ENCODE assay signal across 1 cellular context in genomic region chr11:134469627-134470026, GRCh38.
TF ChIP-seq lines count a peak whose summit lies in the region.

No MANE protein-coding gene starts in this region.

TF ChIP-seq in H1, 55 proteins besides CTCF, POLR2A, EP300 and RAD21 (continued from another document):
- no peak for TF ChIP-seq JUND (IDR thresholded peaks at IDR 0.05; ENCODE audit: low read length)
- no peak for TF ChIP-seq CBX8 (IDR thresholded peaks at IDR 0.05; ENCODE audit: borderline replicate concordance, low read depth, low read length)
- TF ChIP-seq, protein P1, sequence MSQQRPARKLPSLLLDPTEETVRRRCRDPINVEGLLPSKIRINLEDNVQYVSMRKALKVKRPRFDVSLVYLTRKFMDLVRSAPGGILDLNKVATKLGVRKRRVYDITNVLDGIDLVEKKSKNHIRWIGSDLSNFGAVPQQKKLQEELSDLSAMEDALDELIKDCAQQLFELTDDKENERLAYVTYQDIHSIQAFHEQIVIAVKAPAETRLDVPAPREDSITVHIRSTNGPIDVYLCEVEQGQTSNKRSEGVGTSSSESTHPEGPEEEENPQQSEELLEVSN (IDR thresholded peaks at IDR 0.05), result peak; percentile 98
- no peak for TF ChIP-seq GTF2F1 (IDR thresholded peaks at IDR 0.05; ENCODE audit: borderline replicate concordance, low read depth, low read length)
- TF ChIP-seq TEAD4 (IDR thresholded peaks at IDR 0.05; ENCODE audit: low read depth, low read length), result no peak
- TF ChIP-seq SP4 (IDR thresholded peaks at IDR 0.05; ENCODE audit: low read length), result no peak
- TF ChIP-seq HDAC2 (IDR thresholded peaks at IDR 0.05; ENCODE audit: borderline replicate concordance in 1 of 2, low read depth in 2 of 2, low read length in 2 of 2), result no peak
- TF ChIP-seq, protein P2, sequence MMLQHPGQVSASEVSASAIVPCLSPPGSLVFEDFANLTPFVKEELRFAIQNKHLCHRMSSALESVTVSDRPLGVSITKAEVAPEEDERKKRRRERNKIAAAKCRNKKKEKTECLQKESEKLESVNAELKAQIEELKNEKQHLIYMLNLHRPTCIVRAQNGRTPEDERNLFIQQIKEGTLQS (IDR thresholded peaks at IDR 0.05; ENCODE audit: insufficient read depth, low read depth, low read length), result peak; percentile 53
- no peak for TF ChIP-seq ASH2L (IDR thresholded peaks at IDR 0.05; ENCODE audit: low read length)
- no peak for TF ChIP-seq YY1 (IDR thresholded peaks at IDR 0.05; ENCODE audit: low read depth, low read length)
- TF ChIP-seq, protein P3, sequence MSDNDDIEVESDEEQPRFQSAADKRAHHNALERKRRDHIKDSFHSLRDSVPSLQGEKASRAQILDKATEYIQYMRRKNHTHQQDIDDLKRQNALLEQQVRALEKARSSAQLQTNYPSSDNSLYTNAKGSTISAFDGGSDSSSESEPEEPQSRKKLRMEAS (IDR thresholded peaks at IDR 0.05), result peak; percentile 60; the same call in 1 of the 2 replicates
- no peak for TF ChIP-seq KDM1A (IDR thresholded peaks at IDR 0.05; ENCODE audit: borderline replicate concordance, low read length)
- no peak for TF ChIP-seq HDAC6 (IDR thresholded peaks at IDR 0.05; ENCODE audit: low read depth, low read length)
- no peak for TF ChIP-seq CREB1 (IDR thresholded peaks at IDR 0.05)
- peak; percentile 85 for TF ChIP-seq USF2 (IDR thresholded peaks at IDR 0.05; ENCODE audit: low read length)
- TF ChIP-seq CTBP2 (IDR thresholded peaks at IDR 0.05; ENCODE audit: borderline replicate concordance, insufficient read depth, insufficient read length, low read length), result no peak
- no peak for TF ChIP-seq CHD1 (IDR thresholded peaks at IDR 0.05; ENCODE audit: low read depth, low read length)
- TF ChIP-seq POU5F1 (IDR thresholded peaks at IDR 0.05; ENCODE audit: low read depth, low read length), result no peak
- TF ChIP-seq CHD2 (IDR thresholded peaks at IDR 0.05; ENCODE audit: low read length), result no peak
- no peak for TF ChIP-seq SIN3A (conservative IDR thresholded peaks at IDR 0.05 in 1 of 2, IDR thresholded peaks at IDR 0.05 in 1 of 2; ENCODE audit: low read depth in 1 of 2, low read length in 2 of 2)
TF ChIP-seq in H1: peak in this region for 5.
